In the genomic region with DNA sequence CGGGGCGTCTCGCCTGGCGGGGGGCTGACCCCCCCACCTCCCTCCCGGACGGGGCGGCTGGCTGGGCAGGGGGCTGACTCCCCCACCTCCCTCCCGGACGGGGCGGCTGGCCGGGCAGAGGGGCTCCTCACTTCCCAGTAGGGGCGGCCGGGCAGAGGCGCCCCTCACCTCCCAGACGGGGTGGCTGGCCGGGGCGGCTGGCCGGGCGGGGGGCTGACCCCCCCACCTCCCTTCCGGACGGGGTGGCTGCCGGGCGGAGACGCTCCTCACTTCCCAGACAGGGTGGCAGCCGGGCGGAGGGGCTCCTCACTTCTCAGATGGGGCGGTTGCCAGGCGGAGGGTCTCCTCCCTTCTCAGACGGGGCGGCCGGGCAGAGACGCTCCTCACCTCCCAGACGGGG, we compare ENCODE assay signal across 13 cellular contexts. TPM values are rescaled to one million over a fixed set of nuclear protein-coding genes. Genes with fewer than 3 reads are reported as not detected.
"Had no signal": no experiment of that assay in that cellular context is flagged by ENCODE, and none has a peak within 500 bp of the region (broad histone marks: within the 10 kb centered on the region; RNA-seq: fewer than 3 reads in every experiment).

No MANE protein-coding gene starts in this region.

RNA-seq across cellular contexts. Expression of a gene that starts 8.8 kb away (rescaled TPM):
- total RNA-seq: stomach, subcutaneous adipose tissue, thyroid gland, tibial nerve, transverse colon, ureter had no signal
- polyA plus RNA-seq: urinary bladder had no signal

RNA-seq across cellular contexts. Expression of a gene that starts 15.0 kb away (rescaled TPM):
- total RNA-seq: temporal lobe, vagina had no signal

RNA-seq across cellular contexts. Expression of a gene that starts 24.5 kb away (rescaled TPM):
- total RNA-seq: subcutaneous adipose tissue, testis, thoracic aorta, thyroid gland, tibial nerve, transverse colon, upper lobe of left lung, upper lobe of right lung, ureter, urinary bladder had no signal
